ENCODE assay signal across 8 cellular contexts in genomic region chr21:38913120-38913975, GRCh38.
DNase-seq lines count a peak whose midpoint lies in the region; TF ChIP-seq lines count a peak whose summit lies in the region.

No MANE protein-coding gene starts in this region.

- no peak overlapping the region for H3K4me3 ChIP-seq in endodermal cell (ENCODE audit: low read length)
- H3K4me3 ChIP-seq in uterus, result peak overlapping the region in 1 of 2 donors; percentile 25

- no peaks in the 10 kb centered on the region for H3K27me3 ChIP-seq in endodermal cell (ENCODE audit: control insufficient read depth, insufficient read depth, low read length, poor library complexity, severe bottlenecking)
- H3K27me3 ChIP-seq in uterus, result no peaks in the 10 kb centered on the region

- TF ChIP-seq CTCF in endodermal cell (conservative IDR thresholded peaks at IDR 0.05), result no peak
- TF ChIP-seq CTCF in uterus (IDR thresholded peaks at IDR 0.05), result no peak

- DNase-seq in G401 (ENCODE audit: low spot score) (peak; percentile 4), NCI-H510A (lab: John Stamatoyannopoulos, UW) (peak; percentile 85), endodermal cell (peak; percentile 88), mucosa of gallbladder (ENCODE audit: low spot score) (peak; percentile 90), uterus (peak; percentile 82 to 86)
- DNase-seq in stimulated activated naive CD4-positive, alpha-beta T cell treated with Interleukin-2 at 50 U/mL for 16 hours (lab: John Stamatoyannopoulos, UW), result no peak
- no peak for DNase-seq in stimulated activated CD4-positive, alpha-beta T cell treated with anti-CD3 and anti-CD28 coated beads, Interleukin-2, amount 100 ng/mL, for 48 hours
- no peak for DNase-seq in activated CD8-positive, alpha-beta memory T cell treated with anti-CD3 and anti-CD28 coated beads for 24 hours

- no peaks in the 10 kb centered on the region for H3K9me3 Mint-ChIP-seq in endodermal cell

- H3K4me1 ChIP-seq in endodermal cell (ENCODE audit: control insufficient read depth, insufficient read depth, low read length) (peaks cover 22% of the 10 kb centered on the region), uterus (peaks cover 6 to 8% of the 10 kb centered on the region in 2 donors)

- H3K9ac ChIP-seq in endodermal cell (ENCODE audit: extremely low read depth, low read length, poor library complexity, severe bottlenecking), result no peak overlapping the region

- peak in 1 of 2 donors; percentile 44 for TF ChIP-seq POLR2A in uterus (IDR thresholded peaks at IDR 0.05)

- no peaks in the 10 kb centered on the region for H3K9me3 ChIP-seq in endodermal cell (ENCODE audit: control insufficient read depth, low read length)
- H3K9me3 ChIP-seq in uterus, result no peaks in the 10 kb centered on the region

- WGBS in endodermal cell (ENCODE audit: insufficient coverage in 1 of 2, insufficient read length in 1 of 2), 2 experiments, result 6 to 20% methylated on average over 12 to 32 of the region's 32 CpGs

- intact Hi-C loops in uterus (cut with DNase I; ENCODE audit: low total_unique reads), result no loop called here

- H3K36me3 Mint-ChIP-seq in endodermal cell (ENCODE audit: low read depth), result no peaks in the 10 kb centered on the region

- H3K4me3 Mint-ChIP-seq in endodermal cell, result no peak overlapping the region

- peak overlapping the region; percentile 73 for H3K27ac Mint-ChIP-seq in endodermal cell

- H3K4me1 Mint-ChIP-seq in endodermal cell, result peaks cover 53% of the 10 kb centered on the region

- in situ Hi-C loops in G401 (cut with HindIII; ENCODE audit: low sequenced_read_pairs), result no loop called here

- H3K36me3 ChIP-seq in endodermal cell (ENCODE audit: control insufficient read depth, insufficient read depth, low read length) (no peaks in the 10 kb centered on the region), uterus (no peaks in the 10 kb centered on the region)

- H3K27ac ChIP-seq in endodermal cell (ENCODE audit: low read depth, low read length), result no peak overlapping the region
- peak overlapping the region; percentile 87 to 88 for H3K27ac ChIP-seq in uterus

- H3K27me3 Mint-ChIP-seq in endodermal cell (ENCODE audit: insufficient read depth), result peaks cover 20% of the 10 kb centered on the region

Comparison
In these comparisons a context has a peak if more than half of its experiments do, and no peak if none do; other contexts are left out.
1. DNase-seq: peak in G401 (single experiment), NCI-H510A (single experiment), endodermal cell (single experiment), mucosa of gallbladder (single experiment) and uterus (2 of 2); none in stimulated activated naive CD4-positive, alpha-beta T cell treated with Interleukin-2 at 50 U/mL for 16 hours (single experiment), stimulated activated CD4-positive, alpha-beta T cell treated with anti-CD3 and anti-CD28 coated beads, Interleukin-2, amount 100 ng/mL, for 48 hours (0 of 2) and activated CD8-positive, alpha-beta memory T cell treated with anti-CD3 and anti-CD28 coated beads for 24 hours (single experiment).